Comparison of ENCODE assay signal across 25 cellular contexts in genomic region chr11:120404495-120404894, GRCh38.
DNase-seq lines count a peak whose midpoint lies in the region; FAIRE-seq and TF ChIP-seq lines count a peak whose summit lies in the region.
"Had no signal": no experiment of that assay in that cellular context is flagged by ENCODE, and none has a peak within 500 bp of the region (broad histone marks: within the 10 kb centered on the region; RNA-seq: fewer than 3 reads in every experiment).

No MANE protein-coding gene starts in this region.

- 18% methylated on average over 3 of the region's 6 CpGs for WGBS in mesenchymal stem cell

- H2AFZ ChIP-seq in mesenchymal stem cell (ENCODE audit: low read depth, low read length) = no peak overlapping the region

- H2BK120ac ChIP-seq in mesenchymal stem cell (ENCODE audit: low read depth, low read length) = peak overlapping the region; percentile 8

- H3K27ac ChIP-seq in mesenchymal stem cell (ENCODE audit: low read length, poor library complexity, severe bottlenecking) (no peak overlapping the region), kidney (ENCODE audit: low read depth in 2 of 2, low read length in 2 of 2) (no peak overlapping the region)
- H3K27ac ChIP-seq: BLaER1, body of pancreas, gastroesophageal sphincter, sigmoid colon, SJCRH30, thyroid gland had no signal

- no peak overlapping the region for H3K14ac ChIP-seq in mesenchymal stem cell (ENCODE audit: low read length in 2 of 2)

- in situ Hi-C loops in GM13977 (cut with MboI; ENCODE audit: low pct_unique_long_range_greater_than_20kb, low sequenced_read_pairs, unreplicated experiment) = no loop called here

- H3K23ac ChIP-seq in mesenchymal stem cell (ENCODE audit: low read length in 2 of 2) = no peak overlapping the region

- H3K9me3 ChIP-seq in mesenchymal stem cell (ENCODE audit: control insufficient read depth, low read length) (no peaks in the 10 kb centered on the region), kidney (ENCODE audit: control insufficient read depth in 1 of 2, low read length in 2 of 2) (no peaks in the 10 kb centered on the region)
- H3K9me3 ChIP-seq: BLaER1, body of pancreas, gastroesophageal sphincter, sigmoid colon, SJCRH30, thyroid gland had no signal

- H2BK5ac ChIP-seq in mesenchymal stem cell (ENCODE audit: low read depth, low read length, poor library complexity, severe bottlenecking) = no peak overlapping the region

- H3K27me3 Mint-ChIP-seq in endothelial cell (ENCODE audit: unreplicated experiment) = peaks cover 2% of the 10 kb centered on the region
- H3K27me3 Mint-ChIP-seq: IgD-negative memory B cell had no signal

- H2BK15ac ChIP-seq in mesenchymal stem cell (ENCODE audit: low read depth, poor library complexity, severe bottlenecking) = no peak overlapping the region

- no peak overlapping the region for H4K91ac ChIP-seq in mesenchymal stem cell (ENCODE audit: low read length)

- H2BK12ac ChIP-seq in mesenchymal stem cell (ENCODE audit: low read length in 2 of 2) = no peak overlapping the region

- peak overlapping the region; percentile 82 for H3K4me3 Mint-ChIP-seq in endothelial cell (ENCODE audit: unreplicated experiment)
- H3K4me3 Mint-ChIP-seq: activated CD4-positive, alpha-beta memory T cell treated with anti-CD3 and anti-CD28 coated beads for 36 hours; IgD-negative memory B cell; stimulated activated naive CD8-positive, alpha-beta T cell treated with anti-CD3 and anti-CD28 coated beads, Interleukin-15, amount 100 ng/mL, for 72 hours; T-cell had no signal

- H3K36me3 ChIP-seq in H7 (replicated peaks; ENCODE audit: control insufficient read depth, insufficient read depth, low read length) = no peaks in the 10 kb centered on the region
- peaks cover 2 to 19% of the 10 kb centered on the region in 2 experiments for H3K36me3 ChIP-seq in mesenchymal stem cell (ENCODE audit: control insufficient read depth in 1 of 2, insufficient read depth in 2 of 2, low read depth in 1 of 2, low read length in 2 of 2)
- no peaks in the 10 kb centered on the region for H3K36me3 ChIP-seq in kidney (ENCODE audit: control insufficient read depth in 1 of 2, insufficient read depth in 2 of 2, low read length in 2 of 2)
- H3K36me3 ChIP-seq: BLaER1, gastroesophageal sphincter, sigmoid colon, SJCRH30, thyroid gland had no signal

- H3K9ac ChIP-seq in mesenchymal stem cell (ENCODE audit: low read length) (no peak overlapping the region), kidney (ENCODE audit: low read length in 2 of 2) (no peak overlapping the region)
- H3K9ac ChIP-seq: BLaER1 had no signal

- no peak overlapping the region for H2AK5ac ChIP-seq in mesenchymal stem cell (ENCODE audit: low read length, severe bottlenecking)

- peak; percentile 48 for DNase-seq in H7
- DNase-seq in NCI-H2227 (lab: John Stamatoyannopoulos, UW; ENCODE audit: unreplicated experiment) = peak; percentile 11
- DNase-seq in endothelial cell (ENCODE audit: low spot score) = peak; percentile 46
- DNase-seq in mesenchymal stem cell = peak; percentile 61
- DNase-seq in GM13977 (ENCODE audit: low spot score) = no peak
- DNase-seq in kidney = no peak
- DNase-seq in hypothalamus (lab: John Stamatoyannopoulos, UW) = no peak
- DNase-seq in mesenteric fat pad (ENCODE audit: low spot score) = no peak
- DNase-seq: activated CD4-positive, alpha-beta memory T cell treated with anti-CD3 and anti-CD28 coated beads for 36 hours; activated CD8-positive, alpha-beta memory T cell treated with anti-CD3 and anti-CD28 coated beads, Interleukin-2, amount 50 U/mL, for 48 hours; body of pancreas; DMS79 treated with DMSO at 0.1 percent for 48 hours; effector CD4-positive, alpha-beta T cell; left cardiac atrium; NCI-H1092 treated with DMSO at 0.1 percent for 48 hours; NCI-H2029 treated with DMSO at 0.1 percent for 48 hours; sigmoid colon; stimulated activated naive CD8-positive, alpha-beta T cell treated with anti-CD3 and anti-CD28 coated beads, Interleukin-15, amount 100 ng/mL, for 72 hours; T-cell; thyroid gland had no signal

- H3K4ac ChIP-seq in mesenchymal stem cell (ENCODE audit: low read depth in 1 of 2, low read length in 2 of 2) = no peak overlapping the region

- H3K4me2 ChIP-seq in mesenchymal stem cell (ENCODE audit: low read length, poor library complexity, severe bottlenecking) = no peak overlapping the region
- H3K4me2 ChIP-seq: BLaER1 had no signal

- TF ChIP-seq CTCF in endothelial cell (IDR thresholded peaks at IDR 0.05; ENCODE audit: unreplicated experiment) = no peak
- TF ChIP-seq CTCF in GM13977 (IDR thresholded peaks at IDR 0.05; ENCODE audit: extremely low read depth, insufficient read depth, missing control alignments) = no peak
- no peak for TF ChIP-seq CTCF in kidney (IDR thresholded peaks at IDR 0.05; ENCODE audit: borderline replicate concordance, extremely low read depth, insufficient read depth)

- peaks cover 3% of the 10 kb centered on the region for H3K79me1 ChIP-seq in mesenchymal stem cell (replicated peaks; ENCODE audit: low read length, poor library complexity, severe bottlenecking)

- H3K9me3 Mint-ChIP-seq in endothelial cell (ENCODE audit: unreplicated experiment) = no peaks in the 10 kb centered on the region
- H3K9me3 Mint-ChIP-seq: activated CD4-positive, alpha-beta memory T cell treated with anti-CD3 and anti-CD28 coated beads for 36 hours; IgD-negative memory B cell; stimulated activated naive CD8-positive, alpha-beta T cell treated with anti-CD3 and anti-CD28 coated beads, Interleukin-15, amount 100 ng/mL, for 72 hours; T-cell had no signal

- H3K4me3 ChIP-seq in H7 (ENCODE audit: insufficient read depth, low read depth, low read length) (no peak overlapping the region), mesenchymal stem cell (ENCODE audit: insufficient read depth in 1 of 2, low read depth in 1 of 2, low read length in 2 of 2) (no peak overlapping the region), kidney (ENCODE audit: low read length in 2 of 2) (no peak overlapping the region)
- H3K4me3 ChIP-seq: BLaER1, body of pancreas, gastroesophageal sphincter, sigmoid colon, SJCRH30, thyroid gland had no signal

- FAIRE-seq in kidney (lab: Jason Lieb, UNC) = no peak
- FAIRE-seq: H54 had no signal

- H3K27me3 ChIP-seq in H7 (ENCODE audit: control insufficient read depth, insufficient read depth, low read length) (no peaks in the 10 kb centered on the region), mesenchymal stem cell (ENCODE audit: control insufficient read depth in 1 of 2, insufficient read depth in 1 of 2, low read length in 2 of 2) (no peaks in the 10 kb centered on the region)
- H3K27me3 ChIP-seq: BLaER1, body of pancreas, gastroesophageal sphincter, sigmoid colon, SJCRH30, thyroid gland had no signal

- no peak overlapping the region for H3K18ac ChIP-seq in mesenchymal stem cell (ENCODE audit: low read depth in 1 of 2, low read length in 2 of 2)

- H3K36me3 Mint-ChIP-seq in endothelial cell (ENCODE audit: low read depth, unreplicated experiment) = no peaks in the 10 kb centered on the region
- H3K36me3 Mint-ChIP-seq: activated CD4-positive, alpha-beta memory T cell treated with anti-CD3 and anti-CD28 coated beads for 36 hours; T-cell had no signal

- peaks cover 3% of the 10 kb centered on the region for H3K4me1 ChIP-seq in mesenchymal stem cell (ENCODE audit: control insufficient read depth, insufficient read depth, low read depth, low read length)
- H3K4me1 ChIP-seq in kidney (ENCODE audit: control insufficient read depth in 1 of 2, insufficient read depth in 1 of 2, low read depth in 1 of 2, low read length in 2 of 2) = peaks cover 0 to 13% of the 10 kb centered on the region in 2 donors

- peak overlapping the region; percentile 95 for H3K27ac Mint-ChIP-seq in endothelial cell (ENCODE audit: unreplicated experiment)
- H3K27ac Mint-ChIP-seq: activated CD4-positive, alpha-beta memory T cell treated with anti-CD3 and anti-CD28 coated beads for 36 hours; IgD-negative memory B cell; stimulated activated naive CD8-positive, alpha-beta T cell treated with anti-CD3 and anti-CD28 coated beads, Interleukin-15, amount 100 ng/mL, for 72 hours; T-cell had no signal

- H3K4me1 Mint-ChIP-seq in endothelial cell (ENCODE audit: unreplicated experiment) = peaks cover 41% of the 10 kb centered on the region
- H3K4me1 Mint-ChIP-seq: stimulated activated naive CD8-positive, alpha-beta T cell treated with anti-CD3 and anti-CD28 coated beads, Interleukin-15, amount 100 ng/mL, for 72 hours had no signal

- peak overlapping the region; percentile 2 for H4K8ac ChIP-seq in mesenchymal stem cell (ENCODE audit: low read length)

- intact Hi-C loops in kidney (cut with DNase I) = no loop called here

Comparison
In these comparisons a context has a peak if more than half of its experiments do, and no peak if none do; other contexts are left out.
1. DNase-seq: peak in H7 (single experiment), NCI-H2227 (single experiment), endothelial cell (single experiment) and mesenchymal stem cell (single experiment); none in GM13977 (single experiment), kidney (single experiment), hypothalamus (0 of 51) and mesenteric fat pad (single experiment).